ENCODE assay signal across 22 cellular contexts in genomic region chr6:81476881-81477280, GRCh38.
DNase-seq lines count a peak whose midpoint lies in the region; ATAC-seq and TF ChIP-seq lines count a peak whose summit lies in the region.
"Had no signal": no experiment of that assay in that cellular context is flagged by ENCODE, and none has a peak within 500 bp of the region (broad histone marks: within the 10 kb centered on the region; RNA-seq: fewer than 3 reads in every experiment).

No MANE protein-coding gene starts in this region.

- no peak for TF ChIP-seq POLR2A in IMR-90 (IDR thresholded peaks at IDR 0.05; ENCODE audit: low read depth, low read length)
- TF ChIP-seq POLR2A in esophagus muscularis mucosa (IDR thresholded peaks at IDR 0.05; ENCODE audit: low read depth): no peak
- TF ChIP-seq POLR2A in vagina (IDR thresholded peaks at IDR 0.05): no peak

- no peak overlapping the region for H3K14ac ChIP-seq in IMR-90 (replicated peaks; ENCODE audit: low read depth, low read length)

- H3K18ac ChIP-seq in IMR-90 (ENCODE audit: low read depth, low read length): no peak overlapping the region

- no peak overlapping the region for H3K4me3 ChIP-seq in AG10803 (ENCODE audit: low read length)
- no peak overlapping the region for H3K4me3 ChIP-seq in IMR-90 (ENCODE audit: insufficient read depth, low read depth, low read length)
- no peak overlapping the region for H3K4me3 ChIP-seq in choroid plexus epithelial cell (ENCODE audit: low read depth, low read length)
- H3K4me3 ChIP-seq in esophagus muscularis mucosa: no peak overlapping the region
- no peak overlapping the region for H3K4me3 ChIP-seq in vagina
- H3K4me3 ChIP-seq: adrenal gland, suprapubic skin had no signal

- H3K27me3 ChIP-seq in IMR-90 (ENCODE audit: control insufficient read depth, insufficient read depth, low read length) (no peaks in the 10 kb centered on the region), esophagus muscularis mucosa (no peaks in the 10 kb centered on the region), vagina (no peaks in the 10 kb centered on the region)
- H3K27me3 ChIP-seq: adrenal gland, suprapubic skin had no signal

- no peak overlapping the region for H3K27ac ChIP-seq in IMR-90 (ENCODE audit: insufficient read depth, low read length)
- no peak overlapping the region for H3K27ac ChIP-seq in esophagus muscularis mucosa (replicated peaks in 1 of 4)
- no peak overlapping the region for H3K27ac ChIP-seq in vagina
- H3K27ac ChIP-seq: adrenal gland, KMS-11, suprapubic skin had no signal

- no peak overlapping the region for H2BK15ac ChIP-seq in IMR-90 (ENCODE audit: low read depth, low read length)

- no peak overlapping the region for H3K4me2 ChIP-seq in IMR-90 (ENCODE audit: low read depth, low read length)
- H3K4me2 ChIP-seq: KMS-11 had no signal

- intact Hi-C loops in IMR-90 (cut with micrococcal nuclease): no loop called here
- intact Hi-C loops in esophagus muscularis mucosa (cut with DNase I): no loop called here
- intact Hi-C loops in vagina (cut with DNase I): no loop called here

- H3K9me3 ChIP-seq in IMR-90 (ENCODE audit: control insufficient read depth, insufficient read depth, low read length) (no peaks in the 10 kb centered on the region), esophagus muscularis mucosa (no peaks in the 10 kb centered on the region), vagina (no peaks in the 10 kb centered on the region)
- H3K9me3 ChIP-seq: adrenal gland, suprapubic skin had no signal

- H3K23ac ChIP-seq in IMR-90 (ENCODE audit: low read depth, low read length): no peak overlapping the region

- H2AFZ ChIP-seq in IMR-90 (replicated peaks; ENCODE audit: low read length, poor library complexity): no peak overlapping the region

- H3K9me1 ChIP-seq in IMR-90 (ENCODE audit: insufficient read depth, low read length): no peaks in the 10 kb centered on the region

- H3K36me3 ChIP-seq in IMR-90 (ENCODE audit: control insufficient read depth, insufficient read depth, low read length) (no peaks in the 10 kb centered on the region), esophagus muscularis mucosa (no peaks in the 10 kb centered on the region), vagina (no peaks in the 10 kb centered on the region)
- H3K36me3 ChIP-seq: adrenal gland, suprapubic skin had no signal

- in situ Hi-C loops in IMR-90 (cut with MboI; ENCODE audit: low sequenced_read_pairs): no loop called here

- no peak for TF ChIP-seq CTCF in AG10803 (conservative IDR thresholded peaks at IDR 0.05; ENCODE audit: low read length)
- TF ChIP-seq CTCF in IMR-90 (conservative IDR thresholded peaks at IDR 0.05; ENCODE audit: low read depth, low read length): no peak
- no peak for TF ChIP-seq CTCF in choroid plexus epithelial cell (conservative IDR thresholded peaks at IDR 0.05; ENCODE audit: low read depth, low read length)
- TF ChIP-seq CTCF in esophagus muscularis mucosa (IDR thresholded peaks at IDR 0.05): no peak
- no peak for TF ChIP-seq CTCF in vagina (IDR thresholded peaks at IDR 0.05)

- no peak overlapping the region for H4K8ac ChIP-seq in IMR-90 (ENCODE audit: low read depth in 2 of 2, low read length in 2 of 2)

- DNase-seq in AG10803 (ENCODE audit: low read depth) (peak; percentile 75), IMR-90 (peak; percentile 52), choroid plexus epithelial cell (ENCODE audit: low read depth) (peak; percentile 63), glomerular visceral epithelial cell (ENCODE audit: extremely low spot score) (peak; percentile 1), SKM-1 (lab: John Stamatoyannopoulos, UW; ENCODE audit: unreplicated experiment) (no peak), esophagus muscularis mucosa (ENCODE audit: extremely low spot score) (no peak), vagina (ENCODE audit: extremely low spot score in 2 of 2) (no peak), NCI-H2107 (lab: John Stamatoyannopoulos, UW) (no peak)
- DNase-seq: activated CD4-positive, alpha-beta T cell treated with anti-CD3 and anti-CD28 coated beads, Interleukin-2, amount 50 U/mL, for 1 hour; activated CD8-positive, alpha-beta memory T cell treated with anti-CD3 and anti-CD28 coated beads, Interleukin-2, amount 50 U/mL, for 48 hours; activated effector memory CD4-positive, alpha-beta T cell treated with Interleukin-2 at 50 U/mL for 16 hours; adrenal gland; CD4-positive, alpha-beta memory T cell; cerebellar nuclear complex; midbrain; NCI-H1092; NCI-H2029 treated with DMSO at 0.1 percent for 48 hours; NCI-H510A; T-helper 1 cell had no signal

- H4K91ac ChIP-seq in IMR-90 (ENCODE audit: insufficient read depth, low read depth, low read length): no peak overlapping the region

- H3K9ac ChIP-seq in IMR-90 (ENCODE audit: low read depth, low read length): no peak overlapping the region
- H3K9ac ChIP-seq: KMS-11 had no signal

- H3K4me1 ChIP-seq in IMR-90 (ENCODE audit: control insufficient read depth, insufficient read depth, low read length): no peaks in the 10 kb centered on the region
- H3K4me1 ChIP-seq in esophagus muscularis mucosa: no peaks in the 10 kb centered on the region
- no peaks in the 10 kb centered on the region for H3K4me1 ChIP-seq in vagina
- H3K4me1 ChIP-seq: adrenal gland had no signal

- no peak for TF ChIP-seq RAD21 in IMR-90 (IDR thresholded peaks at IDR 0.05; ENCODE audit: low read length)

- no TSS peak for BruUV-seq in IMR-90 (replicated peaks; lab: Mats Ljungman, UMichigan)

- dilution Hi-C loops in IMR-90 (cut with HindIII; ENCODE audit: low sequenced_read_pairs, unreplicated experiment): no loop called here

- H3K56ac ChIP-seq in IMR-90 (ENCODE audit: extremely low read depth, insufficient read depth, low read length): no peak overlapping the region

- no peak overlapping the region for H2BK120ac ChIP-seq in IMR-90 (ENCODE audit: low read depth, low read length)

- no peak overlapping the region for H2AK9ac ChIP-seq in IMR-90 (replicated peaks; ENCODE audit: low read depth, low read length, poor library complexity)

- no peak overlapping the region for H2AK5ac ChIP-seq in IMR-90 (ENCODE audit: low read depth, low read length)

- ATAC-seq in IMR-90 (ENCODE audit: low read depth): peak; percentile 46; the same call in 1 of the 2 replicates
- ATAC-seq: left lobe of liver had no signal

- POLR2A ChIA-PET in IMR-90 (lab: Charles Lee; ENCODE audit: unreplicated experiment): no interaction called here

- no peaks in the 10 kb centered on the region for H4K20me1 ChIP-seq in IMR-90 (ENCODE audit: insufficient read depth, low read length)

- no peak overlapping the region for H3K4ac ChIP-seq in IMR-90 (ENCODE audit: low read depth, low read length)

- no peaks in the 10 kb centered on the region for H3K79me1 ChIP-seq in IMR-90 (ENCODE audit: low read depth in 1 of 2, low read length in 2 of 2)

- no peak overlapping the region for H2BK20ac ChIP-seq in IMR-90 (ENCODE audit: low read depth, low read length)

- CTCF ChIA-PET in IMR-90 (lab: Yijun Ruan, JAX): no interaction called here

- H2BK5ac ChIP-seq in IMR-90 (ENCODE audit: low read depth, low read length, poor library complexity, severe bottlenecking): no peak overlapping the region

- no peak overlapping the region for H4K5ac ChIP-seq in IMR-90 (ENCODE audit: low read depth, low read length)

- TF ChIP-seq EP300 in esophagus muscularis mucosa (IDR thresholded peaks at IDR 0.05): no peak

TF ChIP-seq in IMR-90, 13 proteins besides CTCF, POLR2A, EP300 and RAD21:
- peak; percentile 79 for TF ChIP-seq NFE2L2 (IDR thresholded peaks at IDR 0.05; ENCODE audit: low read depth, low read length)
- peak; percentile 61; the same call in 1 of the 2 replicates for TF ChIP-seq CEBPB (IDR thresholded peaks at IDR 0.05; ENCODE audit: low read depth, low read length)
- TF ChIP-seq BHLHE40 (IDR thresholded peaks at IDR 0.05; ENCODE audit: low read depth, low read length): no peak
TF ChIP-seq in IMR-90: peak in this region for 2.

Comparison
In these comparisons a context has a peak if more than half of its experiments do, and no peak if none do; other contexts are left out.
1. DNase-seq: peak in AG10803 (single experiment), IMR-90 (single experiment), choroid plexus epithelial cell (single experiment) and glomerular visceral epithelial cell (single experiment); none in SKM-1 (single experiment), esophagus muscularis mucosa (single experiment), vagina (0 of 2) and NCI-H2107 (single experiment).